Comparison of ENCODE assay signal across 31 cellular contexts in genomic region chr5:1412621-1413020, GRCh38. TPM values are rescaled to one million over a fixed set of nuclear protein-coding genes. Genes with fewer than 3 reads are reported as not detected.
"Had no signal": no experiment of that assay in that cellular context is flagged by ENCODE, and none has a peak within 500 bp of the region (broad histone marks: within the 10 kb centered on the region; RNA-seq: fewer than 3 reads in every experiment).

No MANE protein-coding gene starts in this region.

- H3K4me2 ChIP-seq: hepatocyte, smooth muscle cell had no signal

- H3K4me1 ChIP-seq: colonic mucosa, gastrocnemius medialis, pancreas, right lobe of liver, stomach, thyroid gland had no signal

- H3K36me3 ChIP-seq: colonic mucosa, gastrocnemius medialis, neutrophil, pancreas, right lobe of liver, stomach, thyroid gland had no signal

- H3K9me3 ChIP-seq: colonic mucosa, gastrocnemius medialis, neutrophil, pancreas, right lobe of liver, stomach, thyroid gland had no signal

- H3K27me3 ChIP-seq: colonic mucosa, hepatocyte, right lobe of liver, thyroid gland had no signal

- H3K36me3 Mint-ChIP-seq: memory B cell; natural killer cell treated with Interleukin-12 subunit alpha and Interleukin-12 subunit beta and Interleukin-15 and Interleukin-18, amount 100 ng/mL, for 72 hours; stimulated activated effector memory CD8-positive, alpha-beta T cell treated with anti-CD3 and anti-CD28 coated beads, Interleukin-12 subunit alpha, Interleukin-12 subunit beta, amount 100 ng/mL, for 72 hours had no signal

- H3K27ac Mint-ChIP-seq: dendritic cell treated with granulocyte-macrophage colony-stimulating factor and Interleukin-4, amounts not matched to agents 40 ng/mL and 50 ng/mL, for 4 days; endodermal cell; memory B cell; natural killer cell treated with Interleukin-12 subunit alpha and Interleukin-12 subunit beta and Interleukin-15 and Interleukin-18, amount 100 ng/mL, for 72 hours had no signal

- H3K9me3 Mint-ChIP-seq: dendritic cell treated with granulocyte-macrophage colony-stimulating factor and Interleukin-4, amounts not matched to agents 40 ng/mL and 50 ng/mL, for 4 days; endodermal cell; memory B cell; natural killer cell treated with Interleukin-12 subunit alpha and Interleukin-12 subunit beta and Interleukin-15 and Interleukin-18, amount 100 ng/mL, for 72 hours; neural crest cell; stimulated activated effector memory CD8-positive, alpha-beta T cell treated with anti-CD3 and anti-CD28 coated beads, Interleukin-12 subunit alpha, Interleukin-12 subunit beta, amount 100 ng/mL, for 72 hours had no signal

- ATAC-seq: esophagus mucosa; gastrocnemius medialis; left colon; natural killer cell treated with Interleukin-12 subunit alpha and Interleukin-12 subunit beta and Interleukin-15 and Interleukin-18, amount 100 ng/mL, for 72 hours; pancreas; right lobe of liver; stimulated activated effector memory CD8-positive, alpha-beta T cell treated with anti-CD3 and anti-CD28 coated beads, Interleukin-12 subunit alpha, Interleukin-12 subunit beta, amount 100 ng/mL, for 72 hours had no signal

- DNase-seq: colonic mucosa; effector CD8-positive, alpha-beta T cell; endodermal cell; foreskin fibroblast; gastrocnemius medialis; kidney glomerular epithelial cell; left colon; stimulated activated CD4-positive, alpha-beta T cell treated with anti-CD3 and anti-CD28 coated beads, Interleukin-2, amount 100 ng/mL, for 24 hours; stimulated activated CD4-positive, alpha-beta T cell treated with anti-CD3 and anti-CD28 coated beads, Interleukin-4, amount 100 ng/mL, for 24 hours; stimulated activated naive CD4-positive, alpha-beta T cell treated with Interleukin-2 at 50 U/mL for 16 hours; stomach; thyroid gland; trophoblast cell had no signal

- H3K4me1 Mint-ChIP-seq: endodermal cell had no signal

- H3K4me3 Mint-ChIP-seq: dendritic cell treated with granulocyte-macrophage colony-stimulating factor and Interleukin-4, amounts not matched to agents 40 ng/mL and 50 ng/mL, for 4 days; endodermal cell; memory B cell; natural killer cell treated with Interleukin-12 subunit alpha and Interleukin-12 subunit beta and Interleukin-15 and Interleukin-18, amount 100 ng/mL, for 72 hours; neural crest cell; stimulated activated effector memory CD8-positive, alpha-beta T cell treated with anti-CD3 and anti-CD28 coated beads, Interleukin-12 subunit alpha, Interleukin-12 subunit beta, amount 100 ng/mL, for 72 hours had no signal

- H3K4me3 ChIP-seq: colonic mucosa, gastrocnemius medialis, hepatocyte, lung, pancreas, right lobe of liver, smooth muscle cell, stomach, thyroid gland had no signal

- H3K27ac ChIP-seq: colonic mucosa, epithelial cell of prostate, gastrocnemius medialis, hepatocyte, neutrophil, pancreas, right lobe of liver, stomach, thyroid gland had no signal

RNA-seq across cellular contexts. Expression of gene SLC6A3, which starts 32.6 kb away (rescaled TPM):
- total RNA-seq: colonic mucosa; gastrocnemius medialis; glomerular endothelial cell; hepatocyte; left colon; liver; mononuclear cell; natural killer cell treated with Interleukin-12 subunit alpha and Interleukin-12 subunit beta and Interleukin-15 and Interleukin-18, amount 100 ng/mL, for 72 hours; pancreas; right lobe of liver; smooth muscle cell; stomach; temporal lobe; urinary bladder had no signal
- polyA plus RNA-seq: hepatocyte, liver, pancreas, smooth muscle cell had no signal
